ENCODE assay signal across 26 cellular contexts in genomic region chr6:145548941-145549652, GRCh38.
"Had no signal": no experiment of that assay in that cellular context is flagged by ENCODE, and none has a peak within 500 bp of the region (broad histone marks: within the 10 kb centered on the region; RNA-seq: fewer than 3 reads in every experiment).

No MANE protein-coding gene starts in this region.

- DNase-seq: activated CD4-positive, alpha-beta T cell treated with anti-CD3 and anti-CD28 coated beads for 48 hours; activated CD4-positive, alpha-beta T cell treated with anti-CD3 and anti-CD28 coated beads, Interleukin-2, amount 50 U/mL, for 48 hours; activated CD8-positive, alpha-beta memory T cell treated with anti-CD3 and anti-CD28 coated beads for 24 hours; activated effector memory CD4-positive, alpha-beta T cell treated with anti-CD3 and anti-CD28 coated beads, Interleukin-2, amount 50 U/mL, for 16 hours; activated naive CD4-positive, alpha-beta T cell treated with anti-CD3 and anti-CD28 coated beads for 36 hours; activated naive CD8-positive, alpha-beta T cell treated with anti-CD3 and anti-CD28 coated beads, Interleukin-2, amount 10 ng/mL, durations not matched to agents 7 days and 5 days; activated T-cell treated with anti-CD3 and anti-CD28 coated beads, Interleukin-2, amount 50 U/mL, for 1 hour; amniotic stem cell; brain microvascular endothelial cell; effector memory CD8-positive, alpha-beta T cell; heart right ventricle; midbrain; naive thymus-derived CD8-positive, alpha-beta T cell; nucleus accumbens; pancreas; psoas muscle; stimulated activated CD4-positive, alpha-beta T cell treated with anti-CD3 and anti-CD28 coated beads, Interleukin-1b, Interleukin-23, amount 100 ng/mL, for 48 hours; stimulated activated naive B cell treated with anti-CD40 and anti-IgM and Interleukin-4, amounts not matched to agents 10 μg/mL and 1 μg/mL and 100 μg/mL, for 72 hours; T1000; tibial artery; WERI-Rb-1 had no signal

- H3K4me2 ChIP-seq: smooth muscle cell had no signal

- H3K9me3 ChIP-seq: heart right ventricle, pancreas, psoas muscle, suprapubic skin, tibial artery had no signal

- H3K4me1 ChIP-seq: pancreas, suprapubic skin, tibial artery had no signal

- H3K4me3 ChIP-seq: coronary artery, heart right ventricle, pancreas, psoas muscle, smooth muscle cell, suprapubic skin, tibial artery had no signal

- ATAC-seq: activated CD4-positive, CD25-positive, alpha-beta regulatory T cell treated with anti-CD3 and anti-CD28 coated beads, Interleukin-2, amount 50 U/mL, for 24 hours; effector memory CD8-positive, alpha-beta T cell; heart right ventricle; naive thymus-derived CD8-positive, alpha-beta T cell; pancreas; psoas muscle; stimulated activated naive B cell treated with anti-CD40 and anti-IgM and Interleukin-4, amounts not matched to agents 10 μg/mL and 1 μg/mL and 100 μg/mL, for 72 hours had no signal

- H3K27me3 ChIP-seq: brain microvascular endothelial cell, heart right ventricle, pancreas, suprapubic skin, tibial artery had no signal

- H3K36me3 ChIP-seq: brain microvascular endothelial cell, heart right ventricle, pancreas, suprapubic skin, tibial artery, WERI-Rb-1 had no signal

- H3K27ac ChIP-seq: brain microvascular endothelial cell, coronary artery, heart right ventricle, pancreas, psoas muscle, suprapubic skin, tibial artery, WERI-Rb-1 had no signal

- FAIRE-seq: astrocyte, pancreas had no signal
